Comparison of ENCODE assay signal across 8 cellular contexts in the genomic region with DNA sequence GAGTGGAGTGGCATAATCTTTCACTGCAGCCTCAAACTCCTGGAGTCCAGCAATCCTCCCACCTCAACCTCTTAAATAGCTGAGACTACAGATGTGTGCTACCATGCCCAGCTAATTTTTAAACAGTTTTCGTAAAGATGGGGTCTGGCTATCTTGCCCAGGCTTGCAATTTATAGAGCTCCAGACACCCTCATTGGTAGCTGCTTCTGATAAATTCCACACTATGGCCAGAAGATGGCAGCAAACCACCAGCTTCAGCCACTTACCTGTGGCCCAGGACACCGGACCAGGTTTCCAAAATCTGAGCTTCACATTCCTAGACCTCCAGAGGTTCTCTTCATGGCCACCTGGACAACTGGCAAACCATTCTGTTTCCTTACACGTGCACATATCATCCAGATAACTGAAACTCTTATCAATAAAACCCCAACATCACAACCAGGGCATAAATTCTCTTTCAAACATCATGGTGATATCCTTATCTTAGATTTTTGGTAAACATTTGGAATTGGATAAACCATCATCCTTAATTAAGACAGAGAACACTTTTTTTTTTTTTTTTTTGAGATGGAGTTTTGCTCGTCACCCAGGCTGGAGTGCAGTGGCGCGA. TPM values are rescaled to one million over a fixed set of nuclear protein-coding genes. Genes with fewer than 3 reads are reported as not detected.
DNase-seq lines count a peak whose midpoint lies in the region; ATAC-seq and TF ChIP-seq lines count a peak whose summit lies in the region.

No MANE protein-coding gene starts in this region.

- POLR2A ChIA-PET in A673 (lab: Charles Lee; ENCODE audit: low non-redundant PET): no interaction called here

- peak; percentile 44 for DNase-seq in A673 (ENCODE audit: low spot score)
- DNase-seq in NCI-H345 (lab: John Stamatoyannopoulos, UW): peak; percentile 34
- DNase-seq in activated CD8-positive, alpha-beta memory T cell treated with anti-CD3 and anti-CD28 coated beads for 24 hours: peak; percentile 81
- DNase-seq in epithelial cell of esophagus (ENCODE audit: low read depth): peak; percentile 82
- DNase-seq in mucosa of descending colon: peak in 2 of 3 donors; percentile 45 to 60
- peak; percentile 31 to 65 for DNase-seq in stimulated activated effector memory CD8-positive, alpha-beta T cell treated with anti-CD3 and anti-CD28 coated beads, Interleukin-12 subunit alpha, Interleukin-12 subunit beta, amount 100 ng/mL, for 72 hours (ENCODE audit: low spot score in 2 of 2)

- H3K9me3 ChIP-seq in A673 (ENCODE audit: low read depth, low read length, poor library complexity, severe bottlenecking): no peaks in the 10 kb centered on the region
- H3K9me3 ChIP-seq in mucosa of descending colon: no peaks in the 10 kb centered on the region

- H3K27ac ChIP-seq in A673 (ENCODE audit: low read depth, low read length, poor library complexity, severe bottlenecking): no peak overlapping the region

- BruUV-seq in A673 (replicated peaks; lab: Mats Ljungman, UMichigan): no TSS peak

- no peaks in the 10 kb centered on the region for H3K4me1 Mint-ChIP-seq in stimulated activated effector memory CD8-positive, alpha-beta T cell treated with anti-CD3 and anti-CD28 coated beads, Interleukin-12 subunit alpha, Interleukin-12 subunit beta, amount 100 ng/mL, for 72 hours

- CTCF ChIA-PET in A673 (lab: Charles Lee): interaction anchor here (0.6 to 2.0 kb wide), 8 partner anchors 32 to 607 kb away, joined by 3 to 23 read pairs (median 4); a partner anchor contains a TSS

- H3K4me1 ChIP-seq in A673 (ENCODE audit: insufficient read depth, low read length, poor library complexity, severe bottlenecking) (no peaks in the 10 kb centered on the region), mucosa of descending colon (ENCODE audit: low read depth) (no peaks in the 10 kb centered on the region)

- H3K36me3 Mint-ChIP-seq in stimulated activated effector memory CD8-positive, alpha-beta T cell treated with anti-CD3 and anti-CD28 coated beads, Interleukin-12 subunit alpha, Interleukin-12 subunit beta, amount 100 ng/mL, for 72 hours: no peaks in the 10 kb centered on the region

- H3K4me3 Mint-ChIP-seq in stimulated activated effector memory CD8-positive, alpha-beta T cell treated with anti-CD3 and anti-CD28 coated beads, Interleukin-12 subunit alpha, Interleukin-12 subunit beta, amount 100 ng/mL, for 72 hours: no peak overlapping the region

- intact Hi-C loops in A673 (cut with micrococcal nuclease; ENCODE audit: unreplicated experiment) (loop anchor here (5.0 kb wide), 1 partner anchor 36 kb away; no protein-coding TSS in a partner anchor), mucosa of descending colon (cut with DNase I, micrococcal nuclease) (loop anchor here (2.0 to 5.0 kb wide), 2 partner anchors 36 kb away; no protein-coding TSS in a partner anchor)

- ATAC-seq in mucosa of descending colon: peak; percentile 79
- ATAC-seq in stimulated activated effector memory CD8-positive, alpha-beta T cell treated with anti-CD3 and anti-CD28 coated beads, Interleukin-12 subunit alpha, Interleukin-12 subunit beta, amount 100 ng/mL, for 72 hours: peak; percentile 74
- ATAC-seq in GM21515 (IDR thresholded peaks at IDR 0.05; ENCODE audit: unreplicated experiment): no peak

- peak overlapping the region; percentile 60 for H3K27ac Mint-ChIP-seq in stimulated activated effector memory CD8-positive, alpha-beta T cell treated with anti-CD3 and anti-CD28 coated beads, Interleukin-12 subunit alpha, Interleukin-12 subunit beta, amount 100 ng/mL, for 72 hours

- H3K27me3 ChIP-seq in A673 (replicated peaks; ENCODE audit: insufficient read depth, low read depth, low read length, poor library complexity): no peaks in the 10 kb centered on the region

- TF ChIP-seq CTCF in A673 (conservative IDR thresholded peaks at IDR 0.05; ENCODE audit: low read depth, low read length) (peak; percentile 57), GM12874 (IDR thresholded peaks at IDR 0.05; ENCODE audit: insufficient read depth, low read depth, low read length) (peak; percentile 71), epithelial cell of esophagus (IDR thresholded peaks at IDR 0.05; ENCODE audit: insufficient read depth, low read depth, low read length, missing control alignments) (peak; percentile 89), mucosa of descending colon (IDR thresholded peaks at IDR 0.05) (peak; percentile 45)

- H3K36me3 ChIP-seq in A673 (ENCODE audit: insufficient read depth, low read length, poor library complexity, severe bottlenecking) (no peaks in the 10 kb centered on the region), mucosa of descending colon (ENCODE audit: low read depth) (no peaks in the 10 kb centered on the region)

- no peaks in the 10 kb centered on the region for H3K9me3 Mint-ChIP-seq in stimulated activated effector memory CD8-positive, alpha-beta T cell treated with anti-CD3 and anti-CD28 coated beads, Interleukin-12 subunit alpha, Interleukin-12 subunit beta, amount 100 ng/mL, for 72 hours

- H3K4me3 ChIP-seq in A673 (ENCODE audit: low read depth, low read length, poor library complexity, severe bottlenecking): no peak overlapping the region
- H3K4me3 ChIP-seq in epithelial cell of esophagus (ENCODE audit: low read length): no peak overlapping the region
- no peak overlapping the region for H3K4me3 ChIP-seq in mucosa of descending colon

RNA-seq across cellular contexts. Expression of a gene that starts 28.9 kb away (rescaled TPM):
- total RNA-seq in A673 (2021) (0.55 and 0.60 TPM in 2 replicates), mucosa of descending colon (not detected)

RNA-seq across cellular contexts. Expression of a gene that starts 29.0 kb away (rescaled TPM):
- total RNA-seq in A673 (2021) (24.6 and 38.0 TPM in 2 replicates), mucosa of descending colon (100 to 1,000 TPM in 2 of 3 donors, 10 to 100 TPM in 1; 98.1 to 136 (median 127) TPM)

RNA-seq across cellular contexts. Expression of a gene that starts 39.0 kb away (rescaled TPM):
- total RNA-seq in A673 (2021): 11.7 and 11.8 TPM in 2 replicates
- 10 to 100 TPM; 13.0 to 15.3 (median 14.8) TPM for total RNA-seq in mucosa of descending colon

RNA-seq across cellular contexts. Expression of a gene that starts 39.1 kb away (rescaled TPM):
- total RNA-seq in A673 (2021) (118 and 152 TPM in 2 replicates), mucosa of descending colon (100 to 1,000 TPM; 130 to 193 (median 153) TPM)

RNA-seq across cellular contexts. Expression of a gene that starts 45.6 kb away (rescaled TPM):
- total RNA-seq in A673 (2021) (9.5 and 9.7 TPM in 2 replicates), mucosa of descending colon (1 to 10 TPM; 4.5 to 7.2 (median 6.2) TPM)
